ENCODE assay signal across 8 cellular contexts in the genomic region with DNA sequence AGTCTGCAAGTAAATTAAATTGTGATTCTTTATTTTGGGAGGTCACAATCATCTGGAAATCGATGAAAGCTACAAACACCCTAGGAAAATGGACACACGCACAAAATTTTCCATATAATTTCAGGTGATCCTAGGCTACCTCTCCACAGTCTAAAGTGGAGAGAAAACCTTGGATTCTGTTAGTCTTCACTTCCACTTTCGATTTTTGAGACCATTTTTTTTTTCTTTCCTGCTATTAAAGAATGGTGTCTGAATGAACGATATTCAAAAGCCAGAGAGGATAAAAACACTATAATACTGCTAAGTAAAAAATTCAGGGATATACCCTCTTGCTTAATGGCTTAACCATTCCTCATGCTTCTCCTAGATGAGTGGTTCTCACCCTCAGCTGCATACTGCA. TPM values are rescaled to one million over a fixed set of nuclear protein-coding genes. Genes with fewer than 3 reads are reported as not detected.
A peak's percentile ranks its signal among the peaks of the same experiment; 100 is the strongest.
DNase-seq lines count a peak whose midpoint lies in the region; ATAC-seq and TF ChIP-seq lines count a peak whose summit lies in the region.

No MANE protein-coding gene starts in this region.

- no peak for ATAC-seq in GM21423 (IDR thresholded peaks at IDR 0.05; ENCODE audit: unreplicated experiment)

- H3K9me3 ChIP-seq in mucosa of rectum (ENCODE audit: control insufficient read depth in 2 of 2, low read length in 2 of 2): no peaks in the 10 kb centered on the region

- no peaks in the 10 kb centered on the region for H3K27me3 ChIP-seq in mucosa of rectum (ENCODE audit: control insufficient read depth in 2 of 2, insufficient read depth in 2 of 2, low read length in 2 of 2)

- H3K27ac ChIP-seq in mucosa of rectum (ENCODE audit: low read depth in 2 of 2, low read length in 2 of 2): peak overlapping the region; percentile 96 to 98

- peak overlapping the region; percentile 89 to 99 (median 98) for H3K4me3 Mint-ChIP-seq in brain

- peak overlapping the region; percentile 99 to 100 (median 100) for H3K27ac Mint-ChIP-seq in brain

- no peaks in the 10 kb centered on the region for H3K9me3 Mint-ChIP-seq in brain

- no peaks in the 10 kb centered on the region for H3K36me3 ChIP-seq in mucosa of rectum (ENCODE audit: control insufficient read depth in 2 of 2, insufficient read depth in 2 of 2, low read length in 2 of 2)

- peak overlapping the region; percentile 67 to 87 for H3K4me3 ChIP-seq in mucosa of rectum (ENCODE audit: low read length in 2 of 2)

- peaks cover 77% of the 10 kb centered on the region for H3K4me1 Mint-ChIP-seq in brain

- in situ Hi-C loops in G401 (cut with HindIII; ENCODE audit: low sequenced_read_pairs): no loop called here

- peaks cover 4% of the 10 kb centered on the region for H3K27me3 Mint-ChIP-seq in brain

- H3K9ac ChIP-seq in mucosa of rectum (ENCODE audit: low read depth in 1 of 2, low read length in 2 of 2): peak overlapping the region; percentile 35 to 98

- DNase-seq in A172 (ENCODE audit: low spot score): peak; percentile 15
- peak; percentile 15 for DNase-seq in HT-29 (ENCODE audit: low spot score)
- DNase-seq in G401 (ENCODE audit: low spot score): no peak
- DNase-seq in activated effector memory CD4-positive, alpha-beta T cell treated with Interleukin-2 at 50 U/mL for 16 hours: no peak
- DNase-seq in activated CD4-positive, CD25-positive, alpha-beta regulatory T cell treated with anti-CD3 and anti-CD28 coated beads, Interleukin-2, amount 50 U/mL, for 72 hours: no peak

- peaks cover 14 to 29% of the 10 kb centered on the region in 2 donors for H3K4me1 ChIP-seq in mucosa of rectum (ENCODE audit: control insufficient read depth in 2 of 2, insufficient read depth in 2 of 2, low read length in 2 of 2)

- TF ChIP-seq CTCF in brain (conservative IDR thresholded peaks at IDR 0.05): no peak

- peaks cover 8% of the 10 kb centered on the region for H3K36me3 Mint-ChIP-seq in brain

RNA-seq across cellular contexts. Expression of gene FBXL5, which starts 1.7 kb away (rescaled TPM):
- 80.7 and 89.3 TPM in 2 replicates for total RNA-seq in A172 (2014; rRNA removed; shearing (Covaris generic))
- total RNA-seq in HT-29 (2014; rRNA removed; shearing (Covaris generic)): 31.0 and 41.4 TPM in 2 replicates
- 101 TPM for polyA plus RNA-seq in brain (ENCODE audit: insufficient read depth, low read depth, low replicate concordance)
- 38.9 and 43.1 TPM in 2 replicates for total RNA-seq in G401 (2014; rRNA removed; shearing (Covaris generic))

RNA-seq across cellular contexts. Expression of gene FAM200B, which starts 28.2 kb away (rescaled TPM):
- 68.7 and 75.9 TPM in 2 replicates for total RNA-seq in A172 (2014; rRNA removed; shearing (Covaris generic))
- 8.2 and 11.2 TPM in 2 replicates for total RNA-seq in HT-29 (2014; rRNA removed; shearing (Covaris generic))
- 120 TPM for polyA plus RNA-seq in brain (ENCODE audit: insufficient read depth, low read depth, low replicate concordance)
- 26.8 and 27.6 TPM in 2 replicates for total RNA-seq in G401 (2014; rRNA removed; shearing (Covaris generic))

RNA-seq across cellular contexts. Expression of gene BST1, which starts 49.4 kb away (rescaled TPM):
- total RNA-seq in A172 (2014; rRNA removed; shearing (Covaris generic)): not detected in 2 replicates
- total RNA-seq in HT-29 (2014; rRNA removed; shearing (Covaris generic)): not detected in 2 replicates
- 1.7 TPM for polyA plus RNA-seq in brain (ENCODE audit: insufficient read depth, low read depth, low replicate concordance)
- 0.80 TPM in 1 of 2 replicates, not detected in the other for total RNA-seq in G401 (2014; rRNA removed; shearing (Covaris generic))

Comparison
In these comparisons a context has a peak if more than half of its experiments do, and no peak if none do; other contexts are left out.
1. DNase-seq: peak in A172 (single experiment) and HT-29 (single experiment); none in G401 (single experiment), activated effector memory CD4-positive, alpha-beta T cell treated with Interleukin-2 at 50 U/mL for 16 hours (single experiment) and activated CD4-positive, CD25-positive, alpha-beta regulatory T cell treated with anti-CD3 and anti-CD28 coated beads, Interleukin-2, amount 50 U/mL, for 72 hours (single experiment).